In genomic region chr18:6955304-6955703, GRCh38 we compare ENCODE assay signal across 16 cellular contexts.
DNase-seq lines count a peak whose midpoint lies in the region; TF ChIP-seq lines count a peak whose summit lies in the region.
"Had no signal": no experiment of that assay in that cellular context is flagged by ENCODE, and none has a peak within 500 bp of the region (broad histone marks: within the 10 kb centered on the region; RNA-seq: fewer than 3 reads in every experiment).

No MANE protein-coding gene starts in this region.

- H3K4me1 ChIP-seq in BLaER1 (peaks cover 13% of the 10 kb centered on the region), esophagus muscularis mucosa (no peaks in the 10 kb centered on the region)
- H3K4me1 ChIP-seq: A549 had no signal

- H3K4me3 Mint-ChIP-seq in progenitor cell of endocrine pancreas (ENCODE audit: low read depth): no peak overlapping the region
- H3K4me3 Mint-ChIP-seq: B cell; CD4-positive, alpha-beta T cell; CD8-positive, alpha-beta T cell had no signal

- H3K4me2 ChIP-seq in BLaER1: peak overlapping the region; percentile 52
- H3K4me2 ChIP-seq: A549 had no signal

- H3K36me3 ChIP-seq in BLaER1 (no peaks in the 10 kb centered on the region), esophagus muscularis mucosa (no peaks in the 10 kb centered on the region)

- H4K20me1 ChIP-seq in BLaER1: no peaks in the 10 kb centered on the region

- H3K36me3 Mint-ChIP-seq in progenitor cell of endocrine pancreas (ENCODE audit: insufficient read depth): peaks cover 58% of the 10 kb centered on the region
- H3K36me3 Mint-ChIP-seq: CD8-positive, alpha-beta T cell had no signal

- no peak for TF ChIP-seq EP300 in esophagus muscularis mucosa (IDR thresholded peaks at IDR 0.05)

- H3K9ac ChIP-seq in BLaER1: no peak overlapping the region

- peaks cover 3% of the 10 kb centered on the region for H3K9me3 Mint-ChIP-seq in progenitor cell of endocrine pancreas (ENCODE audit: low read depth)

- DNase-seq in esophagus muscularis mucosa (ENCODE audit: extremely low spot score) (peak; percentile 45), progenitor cell of endocrine pancreas (ENCODE audit: low spot score, unreplicated experiment) (no peak), Kasumi-1 (lab: John Stamatoyannopoulos, UW) (no peak)
- DNase-seq in activated CD8-positive, alpha-beta memory T cell treated with anti-CD3 and anti-CD28 coated beads, Interleukin-2, amount 50 U/mL, for 4 hours: no peak
- DNase-seq: AML-193; Caco-2; Calu3; CD4-positive, alpha-beta T cell; CD8-positive, alpha-beta T cell; DMS79 treated with DMSO at 0.1 percent for 48 hours; GF-D8 had no signal

- H3K4me3 ChIP-seq in BLaER1 (no peak overlapping the region), esophagus muscularis mucosa (no peak overlapping the region)
- H3K4me3 ChIP-seq: A549 had no signal

- WGBS in esophagus muscularis mucosa: 93% methylated on average over 18 of the region's 18 CpGs

- H3K27me3 ChIP-seq in BLaER1 (no peaks in the 10 kb centered on the region), esophagus muscularis mucosa (no peaks in the 10 kb centered on the region)

- H3K27ac ChIP-seq in BLaER1: no peak overlapping the region
- no peak overlapping the region for H3K27ac ChIP-seq in esophagus muscularis mucosa (replicated peaks in 1 of 4)
- H3K27ac ChIP-seq: 22Rv1, A549, C4-2B had no signal

- no peak for TF ChIP-seq POLR2A in esophagus muscularis mucosa (IDR thresholded peaks at IDR 0.05; ENCODE audit: low read depth)

- intact Hi-C loops in esophagus muscularis mucosa (cut with DNase I): no loop called here

- no peaks in the 10 kb centered on the region for H3K27me3 Mint-ChIP-seq in progenitor cell of endocrine pancreas
- H3K27me3 Mint-ChIP-seq: B cell; CD4-positive, alpha-beta T cell had no signal

- TF ChIP-seq CTCF in esophagus muscularis mucosa (IDR thresholded peaks at IDR 0.05): no peak
- TF ChIP-seq CTCF in progenitor cell of endocrine pancreas (IDR thresholded peaks at IDR 0.05; ENCODE audit: unreplicated experiment): no peak

- H3K27ac Mint-ChIP-seq in progenitor cell of endocrine pancreas: peak overlapping the region; percentile 16
- H3K27ac Mint-ChIP-seq: B cell; CD4-positive, alpha-beta T cell; CD8-positive, alpha-beta T cell had no signal

- H3K9me3 ChIP-seq in BLaER1 (no peaks in the 10 kb centered on the region), esophagus muscularis mucosa (peaks cover 0 to 5% (median 0%) of the 10 kb centered on the region in 4 donors)
- H3K9me3 ChIP-seq: A549, Caco-2 had no signal

- peaks cover 15% of the 10 kb centered on the region for H3K4me1 Mint-ChIP-seq in progenitor cell of endocrine pancreas (ENCODE audit: low read depth)
- H3K4me1 Mint-ChIP-seq: B cell had no signal
